ENCODE assay signal across 20 cellular contexts in genomic region chr6:10373642-10374359, GRCh38. TPM values are rescaled to one million over a fixed set of nuclear protein-coding genes. Genes with fewer than 3 reads are reported as not detected.
DNase-seq lines count a peak whose midpoint lies in the region; ATAC-seq, FAIRE-seq and TF ChIP-seq lines count a peak whose summit lies in the region.
"Had no signal": no experiment of that assay in that cellular context is flagged by ENCODE, and none has a peak within 500 bp of the region (broad histone marks: within the 10 kb centered on the region; RNA-seq: fewer than 3 reads in every experiment).

No MANE protein-coding gene starts in this region.

- H3K27ac ChIP-seq in coronary artery: no peak overlapping the region
- no peak overlapping the region for H3K27ac ChIP-seq in transverse colon
- H3K27ac ChIP-seq: BLaER1 treated with 17β-estradiol and CSF1 and Interleukin-3, amounts not matched to agents 10 nM and 100 nM; KMS-11; sigmoid colon; upper lobe of right lung had no signal

- H3K9me3 Mint-ChIP-seq in nephron progenitor cell: no peaks in the 10 kb centered on the region
- H3K9me3 Mint-ChIP-seq in type B pancreatic cell: no peaks in the 10 kb centered on the region
- H3K9me3 Mint-ChIP-seq: nephron; stimulated activated effector memory CD8-positive, alpha-beta T cell treated with anti-CD3 and anti-CD28 coated beads, Interleukin-12 subunit alpha, Interleukin-12 subunit beta, amount 100 ng/mL, for 72 hours; WTC11 had no signal

- ATAC-seq in HG03521 (IDR thresholded peaks at IDR 0.05; ENCODE audit: unreplicated experiment): no peak
- ATAC-seq: stimulated activated effector memory CD8-positive, alpha-beta T cell treated with anti-CD3 and anti-CD28 coated beads, Interleukin-12 subunit alpha, Interleukin-12 subunit beta, amount 100 ng/mL, for 72 hours; upper lobe of right lung; WTC11 had no signal

- H3K36me3 ChIP-seq in transverse colon: no peaks in the 10 kb centered on the region
- H3K36me3 ChIP-seq: BLaER1 treated with 17β-estradiol and CSF1 and Interleukin-3, amounts not matched to agents 10 nM and 100 nM; sigmoid colon; upper lobe of right lung had no signal

- TF ChIP-seq EP300 in transverse colon (IDR thresholded peaks at IDR 0.05; ENCODE audit: low read depth): no peak

- in situ Hi-C loops in transverse colon (cut with MboI; ENCODE audit: low pct_ligation_motif_present in 1 of 4, low pct_unique_long_range_greater_than_20kb in 1 of 4, low sequenced_read_pairs in 3 of 4): no loop called here

- H3K27me3 Mint-ChIP-seq in nephron progenitor cell (ENCODE audit: low read depth, poor library complexity) (peaks cover 19% of the 10 kb centered on the region), type B pancreatic cell (no peaks in the 10 kb centered on the region)

- no peak for TF ChIP-seq POLR2A in transverse colon (IDR thresholded peaks at IDR 0.05)

- H3K27me3 ChIP-seq in transverse colon: peaks cover 9% of the 10 kb centered on the region
- H3K27me3 ChIP-seq: BLaER1 treated with 17β-estradiol and CSF1 and Interleukin-3, amounts not matched to agents 10 nM and 100 nM; sigmoid colon had no signal

- H3K4me1 ChIP-seq in transverse colon: no peaks in the 10 kb centered on the region
- H3K4me1 ChIP-seq: BLaER1 treated with 17β-estradiol and CSF1 and Interleukin-3, amounts not matched to agents 10 nM and 100 nM; sigmoid colon; upper lobe of right lung had no signal

- WGBS in transverse colon (ENCODE audit: low coverage in 1 of 2), 2 donors: 37 to 46% methylated on average over 3 of the region's 3 CpGs

- H3K4me3 Mint-ChIP-seq in nephron progenitor cell: no peak overlapping the region
- H3K4me3 Mint-ChIP-seq in type B pancreatic cell: no peak overlapping the region
- H3K4me3 Mint-ChIP-seq: nephron; stimulated activated effector memory CD8-positive, alpha-beta T cell treated with anti-CD3 and anti-CD28 coated beads, Interleukin-12 subunit alpha, Interleukin-12 subunit beta, amount 100 ng/mL, for 72 hours; WTC11 had no signal

- DNase-seq in Daoy (ENCODE audit: low read depth) (peak; percentile 29), HTR-8/SVneo (ENCODE audit: insufficient read length, low spot score) (peak; percentile 59), coronary artery (ENCODE audit: low spot score) (peak; percentile 12), nephron progenitor cell (no peak), type B pancreatic cell (ENCODE audit: extremely low spot score, unreplicated experiment) (no peak), NCI-H748 (lab: John Stamatoyannopoulos, UW; ENCODE audit: unreplicated experiment) (no peak), transverse colon (no peak)
- DNase-seq: activated effector memory CD4-positive, alpha-beta T cell treated with anti-CD3 and anti-CD28 coated beads, Interleukin-2, amount 50 U/mL, for 16 hours; NCI-H526 treated with DMSO at 0.1 percent for 48 hours; sigmoid colon; upper lobe of right lung had no signal

- H3K4me3 ChIP-seq in coronary artery (no peak overlapping the region), transverse colon (no peak overlapping the region)
- H3K4me3 ChIP-seq: BLaER1 treated with 17β-estradiol and CSF1 and Interleukin-3, amounts not matched to agents 10 nM and 100 nM; lung; sigmoid colon; upper lobe of right lung had no signal

- H3K36me3 Mint-ChIP-seq in nephron progenitor cell (ENCODE audit: low read depth) (no peaks in the 10 kb centered on the region), type B pancreatic cell (no peaks in the 10 kb centered on the region)
- H3K36me3 Mint-ChIP-seq: stimulated activated effector memory CD8-positive, alpha-beta T cell treated with anti-CD3 and anti-CD28 coated beads, Interleukin-12 subunit alpha, Interleukin-12 subunit beta, amount 100 ng/mL, for 72 hours; WTC11 had no signal

- TF ChIP-seq CTCF in coronary artery (IDR thresholded peaks at IDR 0.05): no peak
- TF ChIP-seq CTCF in nephron progenitor cell (IDR thresholded peaks at IDR 0.05): no peak
- no peak for TF ChIP-seq CTCF in type B pancreatic cell (conservative IDR thresholded peaks at IDR 0.05)
- no peak for TF ChIP-seq CTCF in transverse colon (IDR thresholded peaks at IDR 0.05)

- peaks cover 36% of the 10 kb centered on the region for H3K4me1 Mint-ChIP-seq in nephron progenitor cell
- peaks cover 19% of the 10 kb centered on the region for H3K4me1 Mint-ChIP-seq in type B pancreatic cell (ENCODE audit: unreplicated experiment)
- H3K4me1 Mint-ChIP-seq: stimulated activated effector memory CD8-positive, alpha-beta T cell treated with anti-CD3 and anti-CD28 coated beads, Interleukin-12 subunit alpha, Interleukin-12 subunit beta, amount 100 ng/mL, for 72 hours had no signal

- H3K27ac Mint-ChIP-seq in nephron progenitor cell (peak overlapping the region; percentile 53), type B pancreatic cell (no peak overlapping the region)
- H3K27ac Mint-ChIP-seq: nephron; stimulated activated effector memory CD8-positive, alpha-beta T cell treated with anti-CD3 and anti-CD28 coated beads, Interleukin-12 subunit alpha, Interleukin-12 subunit beta, amount 100 ng/mL, for 72 hours; WTC11 had no signal

- FAIRE-seq in HTR-8/SVneo (lab: Jason Lieb, UNC): no peak
- FAIRE-seq: H1 had no signal

- no peaks in the 10 kb centered on the region for H3K9me3 ChIP-seq in transverse colon
- H3K9me3 ChIP-seq: BLaER1 treated with 17β-estradiol and CSF1 and Interleukin-3, amounts not matched to agents 10 nM and 100 nM; sigmoid colon; upper lobe of right lung had no signal

- intact Hi-C loops in transverse colon (cut with DNase I; ENCODE audit: low total_unique reads): no loop called here

RNA-seq across cellular contexts. Expression of gene TFAP2A, which starts 41.1 kb away (rescaled TPM):
- total RNA-seq in Daoy (2014; rRNA removed; shearing (Covaris generic)): 4.5 and 5.6 TPM in 2 replicates
- total RNA-seq in type B pancreatic cell (ENCODE audit: low replicate concordance) (66.6 and 143 TPM in 2 replicates), transverse colon (not detected)
- total RNA-seq: dermis microvascular lymphatic vessel endothelial cell, H1 had no signal

Comparison
In these comparisons a context has a peak if more than half of its experiments do, and no peak if none do; other contexts are left out.
1. DNase-seq: peak in Daoy (single experiment), HTR-8/SVneo (single experiment) and coronary artery (single experiment); none in nephron progenitor cell (single experiment), type B pancreatic cell (single experiment), NCI-H748 (single experiment) and transverse colon (single experiment).
2. RNA of gene TFAP2A, which starts 41.1 kb away (total RNA-seq): 66.6 to 143 TPM in type B pancreatic cell; 4.5 to 5.6 TPM in Daoy and not detected in transverse colon; every median in the first group is over 10 times any median in the second.